In the genomic region with DNA sequence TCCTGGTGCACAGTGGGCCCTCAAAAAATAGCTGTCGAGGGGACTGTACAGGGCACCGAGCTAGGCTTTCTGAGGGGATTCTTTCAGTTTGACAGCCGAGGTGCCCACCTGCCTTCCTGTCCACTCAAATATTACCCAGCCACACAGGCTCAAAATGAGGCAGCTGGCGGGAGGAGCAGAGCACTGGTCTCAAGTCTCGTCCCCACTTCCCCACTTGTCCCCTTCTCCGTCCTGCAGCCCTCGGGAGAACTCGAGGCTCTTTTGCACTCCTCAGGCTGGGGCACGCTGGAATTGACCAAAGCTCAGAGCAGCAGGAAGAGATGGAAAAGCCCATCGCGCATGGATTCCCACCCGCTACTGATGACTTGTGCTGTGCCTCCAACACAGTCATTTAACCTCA, we compare ENCODE assay signal across 29 cellular contexts.
"Had no signal": no experiment of that assay in that cellular context is flagged by ENCODE, and none has a peak within 500 bp of the region (broad histone marks: within the 10 kb centered on the region; RNA-seq: fewer than 3 reads in every experiment).

No MANE protein-coding gene starts in this region.

- H3K27ac Mint-ChIP-seq: activated CD4-positive, alpha-beta T cell treated with anti-CD3 and anti-CD28 coated beads, Interleukin-2, amount 10 ng/mL, durations not matched to agents 7 days and 5 days; activated CD8-positive, alpha-beta T cell treated with anti-CD3 and anti-CD28 coated beads for 36 hours; activated naive CD4-positive, alpha-beta T cell treated with anti-CD3 and anti-CD28 coated beads, Interleukin-2, amount 50 U/mL, for 72 hours; activated T-helper 17 cell treated with anti-CD3 and anti-CD28 coated beads, Interleukin-2, amount 50 U/mL, for 72 hours; mesothelial cell of epicardium; nephron progenitor cell had no signal

- H3K4me1 Mint-ChIP-seq: mesothelial cell of epicardium had no signal

- H3K27me3 Mint-ChIP-seq: activated CD4-positive, alpha-beta T cell treated with anti-CD3 and anti-CD28 coated beads, Interleukin-2, amount 10 ng/mL, durations not matched to agents 7 days and 5 days; activated CD8-positive, alpha-beta T cell treated with anti-CD3 and anti-CD28 coated beads for 36 hours had no signal

- H3K4me2 ChIP-seq: hepatocyte had no signal

- H3K4me3 Mint-ChIP-seq: activated CD4-positive, alpha-beta T cell treated with anti-CD3 and anti-CD28 coated beads, Interleukin-2, amount 10 ng/mL, durations not matched to agents 7 days and 5 days; activated CD8-positive, alpha-beta T cell treated with anti-CD3 and anti-CD28 coated beads for 36 hours; activated T-cell treated with anti-CD3 and anti-CD28 coated beads, Interleukin-2, amount 50 U/mL, for 4 hours; activated T-helper 17 cell treated with anti-CD3 and anti-CD28 coated beads, Interleukin-2, amount 50 U/mL, for 72 hours; mesothelial cell of epicardium; naive B cell; nephron progenitor cell had no signal

- H3K79me2 ChIP-seq: hepatocyte had no signal

- H3K9me3 Mint-ChIP-seq: activated CD4-positive, alpha-beta T cell treated with anti-CD3 and anti-CD28 coated beads, Interleukin-2, amount 10 ng/mL, durations not matched to agents 7 days and 5 days; activated naive CD4-positive, alpha-beta T cell treated with anti-CD3 and anti-CD28 coated beads, Interleukin-2, amount 50 U/mL, for 72 hours; activated T-cell treated with anti-CD3 and anti-CD28 coated beads, Interleukin-2, amount 50 U/mL, for 4 hours; activated T-helper 17 cell treated with anti-CD3 and anti-CD28 coated beads, Interleukin-2, amount 50 U/mL, for 72 hours had no signal

- H3K27me3 ChIP-seq: adrenal gland, body of pancreas, colonic mucosa, dorsolateral prefrontal cortex, hepatocyte, right lobe of liver, tibial nerve had no signal

- H3K4me1 ChIP-seq: adrenal gland, colonic mucosa, gastroesophageal sphincter, tibial nerve had no signal

- H3K27ac ChIP-seq: adrenal gland, body of pancreas, colonic mucosa, dorsolateral prefrontal cortex, gastroesophageal sphincter, hepatocyte, right lobe of liver, tibial nerve had no signal

- H3K36me3 Mint-ChIP-seq: activated naive CD4-positive, alpha-beta T cell treated with anti-CD3 and anti-CD28 coated beads, Interleukin-2, amount 50 U/mL, for 72 hours; naive B cell had no signal

- DNase-seq: activated CD4-positive, alpha-beta T cell treated with anti-CD3 and anti-CD28 coated beads, Interleukin-2, amount 10 ng/mL, durations not matched to agents 7 days and 5 days; activated CD4-positive, CD25-positive, alpha-beta regulatory T cell treated with anti-CD3 and anti-CD28 coated beads, Interleukin-2, amount 50 U/mL, for 72 hours; activated CD8-positive, alpha-beta T cell treated with anti-CD3 and anti-CD28 coated beads for 36 hours; activated naive CD4-positive, alpha-beta T cell; activated T-cell treated with anti-CD3 and anti-CD28 coated beads, Interleukin-2, amount 50 U/mL, for 4 hours; adrenal gland; aorta; body of pancreas; cerebellar nuclear complex; colonic mucosa; effector memory CD4-positive, alpha-beta T cell; islet precursor cell; left ventricle myocardium superior; naive B cell; nephron progenitor cell; occipital lobe; right lobe of liver; small intestine; stimulated activated CD4-positive, alpha-beta T cell treated with anti-CD3 and anti-CD28 coated beads, Interleukin-15, amount 100 ng/mL, for 24 hours; stimulated activated CD4-positive, alpha-beta T cell treated with anti-CD3 and anti-CD28 coated beads, Interleukin-2, amount 100 ng/mL, for 24 hours; stimulated activated naive CD4-positive, alpha-beta T cell; T-helper 2 cell had no signal

- H3K4me3 ChIP-seq: adrenal gland, body of pancreas, colonic mucosa, dorsolateral prefrontal cortex, gastroesophageal sphincter, hepatocyte, right lobe of liver, tibial nerve had no signal

- ATAC-seq: activated CD8-positive, alpha-beta T cell treated with anti-CD3 and anti-CD28 coated beads for 36 hours; activated naive CD4-positive, alpha-beta T cell treated with anti-CD3 and anti-CD28 coated beads, Interleukin-2, amount 50 U/mL, for 72 hours; activated T-cell treated with anti-CD3 and anti-CD28 coated beads, Interleukin-2, amount 50 U/mL, for 4 hours; activated T-helper 17 cell treated with anti-CD3 and anti-CD28 coated beads, Interleukin-2, amount 50 U/mL, for 72 hours; body of pancreas; gastroesophageal sphincter; left ventricle myocardium superior; right lobe of liver had no signal

- H3K9me3 ChIP-seq: adrenal gland, body of pancreas, colonic mucosa, gastroesophageal sphincter, right lobe of liver, tibial nerve had no signal

- H2AFZ ChIP-seq: hepatocyte had no signal

- H3K36me3 ChIP-seq: adrenal gland, colonic mucosa, gastroesophageal sphincter, right lobe of liver, tibial nerve had no signal
